ENCODE assay signal across 1 cellular context in genomic region chr16:1906846-1907165, GRCh38.
TF ChIP-seq lines count a peak whose summit lies in the region.

No MANE protein-coding gene starts in this region.

TF ChIP-seq in HepG2, 621 proteins besides CTCF, POLR2A, EP300 and RAD21:
- TF ChIP-seq MAFK (conservative IDR thresholded peaks at IDR 0.05 in 1 of 2, IDR thresholded peaks at IDR 0.05 in 1 of 2; ENCODE audit: low read length in 2 of 2): peak; percentile 58 to 80
- peak; percentile 61; the same call in 1 of the 2 replicates for TF ChIP-seq MAFF (IDR thresholded peaks at IDR 0.05; ENCODE audit: low read depth, low read length)
- TF ChIP-seq KDM6A (CRISPR knock-in tag; IDR thresholded peaks at IDR 0.05; ENCODE audit: low read depth): no peak
